In genomic region chr7:7239346-7239745, GRCh38 we compare ENCODE assay signal across 21 cellular contexts. TPM values are rescaled to one million over a fixed set of nuclear protein-coding genes. Genes with fewer than 3 reads are reported as not detected.
A peak's percentile ranks its signal among the peaks of the same experiment; 100 is the strongest.
DNase-seq lines count a peak whose midpoint lies in the region; ATAC-seq, FAIRE-seq and TF ChIP-seq lines count a peak whose summit lies in the region.
"Had no signal": no experiment of that assay in that cellular context is flagged by ENCODE, and none has a peak within 500 bp of the region (broad histone marks: within the 10 kb centered on the region; RNA-seq: fewer than 3 reads in every experiment).

No MANE protein-coding gene starts in this region.

- TF ChIP-seq POLR2A in H54 (IDR thresholded peaks at IDR 0.05; ENCODE audit: low read depth, low read length) (no peak), tibial nerve (IDR thresholded peaks at IDR 0.05) (no peak)

- no peaks in the 10 kb centered on the region for H3K79me2 ChIP-seq in PC-3 (ENCODE audit: low read length)

- H3K4me3 ChIP-seq in tibial nerve (no peak overlapping the region), PC-3 (ENCODE audit: low read length) (no peak overlapping the region)
- H3K4me3 ChIP-seq: HAP-1 had no signal

- H3K9ac ChIP-seq in PC-3 (ENCODE audit: low read length) = no peak overlapping the region

- H3K4me2 ChIP-seq in PC-3 (ENCODE audit: low read length) = no peak overlapping the region

- FAIRE-seq in H54 (lab: Jason Lieb, UNC) = peak; percentile 61
- FAIRE-seq: A204.1, GM12892, GM18507 had no signal

- H4K20me1 ChIP-seq in PC-3 (ENCODE audit: low read length) = no peaks in the 10 kb centered on the region

- H2AFZ ChIP-seq in PC-3 (ENCODE audit: low read length) = no peak overlapping the region

- POLR2A ChIA-PET in PC-3 (lab: Charles Lee; ENCODE audit: unreplicated experiment) = no interaction called here

- DNase-seq in H54 (ENCODE audit: insufficient read length, low spot score) (no peak), T-helper 17 cell (no peak), chondrocyte (ENCODE audit: low spot score) (no peak), tibial nerve (ENCODE audit: low spot score in 2 of 2) (no peak), GM20000 (ENCODE audit: low spot score) (no peak), PC-3 (no peak)
- no peak for DNase-seq in stimulated activated effector memory CD8-positive, alpha-beta T cell treated with anti-CD3 and anti-CD28 coated beads, Interleukin-12 subunit alpha, Interleukin-12 subunit beta, amount 100 ng/mL, for 72 hours (ENCODE audit: low spot score in 2 of 2)
- DNase-seq: ACHN; BE2C; C1 segment of cervical spinal cord; CD4-positive, CD25-positive, alpha-beta regulatory T cell; CD8-positive, alpha-beta memory T cell; COR-L47; DMS153; DMS79; GDM1; GOT3 had no signal

- no peaks in the 10 kb centered on the region for H3F3A ChIP-seq in PC-3 (ENCODE audit: low read length, unreplicated experiment)

- no peak for TF ChIP-seq CTCF in chondrocyte (IDR thresholded peaks at IDR 0.05)
- TF ChIP-seq CTCF in tibial nerve (IDR thresholded peaks at IDR 0.05) = no peak
- no peak for TF ChIP-seq CTCF in GM20000 (IDR thresholded peaks at IDR 0.05; ENCODE audit: extremely low read depth, missing control alignments)
- TF ChIP-seq CTCF in PC-3 (conservative IDR thresholded peaks at IDR 0.05; ENCODE audit: low read depth, low read length) = no peak

- H3K27ac Mint-ChIP-seq in T-helper 17 cell = peak overlapping the region; percentile 76
- H3K27ac Mint-ChIP-seq in chondrocyte (ENCODE audit: unreplicated experiment) = peak overlapping the region; percentile 28
- peak overlapping the region; percentile 56 for H3K27ac Mint-ChIP-seq in stimulated activated effector memory CD8-positive, alpha-beta T cell treated with anti-CD3 and anti-CD28 coated beads, Interleukin-12 subunit alpha, Interleukin-12 subunit beta, amount 100 ng/mL, for 72 hours

- ATAC-seq in T-helper 17 cell = no peak
- no peak for ATAC-seq in stimulated activated effector memory CD8-positive, alpha-beta T cell treated with anti-CD3 and anti-CD28 coated beads, Interleukin-12 subunit alpha, Interleukin-12 subunit beta, amount 100 ng/mL, for 72 hours
- ATAC-seq in PC-3 = no peak

- H3K9me3 ChIP-seq in T-helper 17 cell (ENCODE audit: control insufficient read depth, low read length, poor library complexity, severe bottlenecking) (no peaks in the 10 kb centered on the region), tibial nerve (no peaks in the 10 kb centered on the region), PC-3 (ENCODE audit: low read length) (no peaks in the 10 kb centered on the region)
- H3K9me3 ChIP-seq: BE2C, HAP-1 had no signal

- H3K4me1 Mint-ChIP-seq in T-helper 17 cell (peaks cover 33% of the 10 kb centered on the region), chondrocyte (ENCODE audit: low read depth) (peaks cover 9% of the 10 kb centered on the region)
- H3K4me1 Mint-ChIP-seq in stimulated activated effector memory CD8-positive, alpha-beta T cell treated with anti-CD3 and anti-CD28 coated beads, Interleukin-12 subunit alpha, Interleukin-12 subunit beta, amount 100 ng/mL, for 72 hours = peaks cover 13% of the 10 kb centered on the region

- CTCF ChIA-PET in PC-3 (lab: Charles Lee) = no interaction called here

- TF ChIP-seq EP300 in tibial nerve (IDR thresholded peaks at IDR 0.05) = no peak

- WGBS in tibial nerve, 2 donors = 96 to 100% methylated on average over 1 of the region's 1 CpG

- H3K27ac ChIP-seq in tibial nerve (no peak overlapping the region), PC-3 (ENCODE audit: low read length) (no peak overlapping the region)

- no peaks in the 10 kb centered on the region for H3K9me3 Mint-ChIP-seq in chondrocyte (ENCODE audit: low read depth)
- no peaks in the 10 kb centered on the region for H3K9me3 Mint-ChIP-seq in stimulated activated effector memory CD8-positive, alpha-beta T cell treated with anti-CD3 and anti-CD28 coated beads, Interleukin-12 subunit alpha, Interleukin-12 subunit beta, amount 100 ng/mL, for 72 hours
- H3K9me3 Mint-ChIP-seq: CD8-positive, alpha-beta memory T cell had no signal

- H3K4me1 ChIP-seq in tibial nerve (peaks cover 0 to 5% (median 0%) of the 10 kb centered on the region in 4 donors), PC-3 (ENCODE audit: insufficient read depth, low read length) (no peaks in the 10 kb centered on the region)
- H3K4me1 ChIP-seq: BE2C, HAP-1 had no signal

- no peak overlapping the region for H3K4me3 Mint-ChIP-seq in T-helper 17 cell
- no peak overlapping the region for H3K4me3 Mint-ChIP-seq in chondrocyte (ENCODE audit: unreplicated experiment)
- H3K4me3 Mint-ChIP-seq in stimulated activated effector memory CD8-positive, alpha-beta T cell treated with anti-CD3 and anti-CD28 coated beads, Interleukin-12 subunit alpha, Interleukin-12 subunit beta, amount 100 ng/mL, for 72 hours = no peak overlapping the region
- H3K4me3 Mint-ChIP-seq: CD4-positive, CD25-positive, alpha-beta regulatory T cell; CD8-positive, alpha-beta memory T cell had no signal

- H3K36me3 ChIP-seq in tibial nerve (peaks cover 2 to 29% (median 5%) of the 10 kb centered on the region in 3 donors), PC-3 (ENCODE audit: low read depth, low read length) (peaks cover 16% of the 10 kb centered on the region; the same call in 1 of the 2 replicates)
- H3K36me3 ChIP-seq: BE2C, HAP-1 had no signal

- BruUV-seq in PC-3 (replicated peaks; lab: Mats Ljungman, UMichigan) = no TSS peak

- intact Hi-C loops in PC-3 (cut with micrococcal nuclease) = no loop called here

- H3K27me3 Mint-ChIP-seq in T-helper 17 cell (no peaks in the 10 kb centered on the region), chondrocyte (ENCODE audit: low read depth) (no peaks in the 10 kb centered on the region)
- H3K27me3 Mint-ChIP-seq: CD4-positive, CD25-positive, alpha-beta regulatory T cell; CD8-positive, alpha-beta memory T cell had no signal

- H3K36me3 Mint-ChIP-seq in T-helper 17 cell (ENCODE audit: low read depth) (peaks cover 16% of the 10 kb centered on the region), chondrocyte (ENCODE audit: low read depth) (peaks cover 10% of the 10 kb centered on the region)
- H3K36me3 Mint-ChIP-seq in stimulated activated effector memory CD8-positive, alpha-beta T cell treated with anti-CD3 and anti-CD28 coated beads, Interleukin-12 subunit alpha, Interleukin-12 subunit beta, amount 100 ng/mL, for 72 hours = peaks cover 76% of the 10 kb centered on the region

- H3K9me2 ChIP-seq in PC-3 (replicated peaks; ENCODE audit: low read length) = no peaks in the 10 kb centered on the region

- H3K27me3 ChIP-seq in tibial nerve = no peaks in the 10 kb centered on the region
- no peaks in the 10 kb centered on the region for H3K27me3 ChIP-seq in PC-3 (ENCODE audit: low read length)
- H3K27me3 ChIP-seq: BE2C had no signal

RNA-seq across cellular contexts. Expression of gene C1GALT1, which starts 57.0 kb away (rescaled TPM):
- 10 to 100 TPM; 51.4 to 54.2 TPM for total RNA-seq in T-helper 17 cell
- 25.2 to 27.7 TPM (median 25.2 TPM) in 3 replicates for total RNA-seq in chondrocyte
- total RNA-seq in tibial nerve = 10 to 100 TPM; 22.6 to 57.5 (median 29.5) TPM
- total RNA-seq in PC-3 (2014; rRNA removed) = 19.3 and 32.3 TPM in 2 replicates
